ENCODE assay signal across 25 cellular contexts in the genomic region with DNA sequence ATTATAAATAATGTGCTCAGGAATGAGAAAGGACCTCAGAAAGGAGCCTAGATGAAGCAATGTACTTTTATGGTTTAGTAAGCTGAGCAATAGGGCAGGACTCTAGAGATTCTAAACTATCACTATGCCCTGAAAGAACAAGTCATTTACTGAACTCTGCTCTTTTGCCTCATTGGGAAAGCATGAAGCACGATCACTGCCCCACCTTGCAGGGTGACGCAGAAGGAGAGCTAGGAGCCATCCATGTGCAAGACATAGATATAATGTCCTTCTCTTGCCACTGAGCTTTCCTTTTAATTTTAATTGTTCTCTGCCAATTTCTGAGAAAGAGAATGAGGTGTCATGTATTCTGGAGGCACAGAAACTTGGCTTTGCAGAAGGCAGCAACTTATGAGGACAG.
"Had no signal": no experiment of that assay in that cellular context is flagged by ENCODE, and none has a peak within 500 bp of the region (broad histone marks: within the 10 kb centered on the region; RNA-seq: fewer than 3 reads in every experiment).

No MANE protein-coding gene starts in this region.

- H3K4me3 ChIP-seq: adrenal gland, ascending aorta, esophagus muscularis mucosa, heart left ventricle, stomach, thyroid gland, upper lobe of right lung had no signal

- H3K36me3 ChIP-seq: adrenal gland, ascending aorta, esophagus muscularis mucosa, heart left ventricle, neutrophil, stomach, thyroid gland, upper lobe of right lung had no signal

- H3K4me1 ChIP-seq: adrenal gland, ascending aorta, esophagus muscularis mucosa, foreskin keratinocyte, heart left ventricle, stomach, thyroid gland, upper lobe of right lung had no signal

- DNase-seq: activated CD4-positive, alpha-beta T cell treated with anti-CD3 and anti-CD28 coated beads, Interleukin-2, amount 50 U/mL, for 1 hour; activated CD8-positive, alpha-beta T cell treated with anti-CD3 and anti-CD28 coated beads for 36 hours; activated naive CD4-positive, alpha-beta T cell treated with Interleukin-2 at 50 U/mL for 16 hours; activated naive CD8-positive, alpha-beta T cell treated with anti-CD3 and anti-CD28 coated beads for 36 hours; activated T-cell treated with anti-CD3 and anti-CD28 coated beads, Interleukin-2, amount 50 U/mL, for 48 hours; adrenal gland; caudate nucleus; cortex of kidney; effector memory CD8-positive, alpha-beta T cell; foreskin keratinocyte; heart left ventricle; kidney glomerular epithelial cell; naive B cell; nephron progenitor cell; stimulated activated CD4-positive, alpha-beta T cell treated with anti-CD3 and anti-CD28 coated beads, Interleukin-15, amount 100 ng/mL, for 24 hours; stimulated activated CD4-positive, alpha-beta T cell treated with anti-CD3 and anti-CD28 coated beads, Interleukin-2, amount 100 ng/mL, for 24 hours; stimulated activated naive B cell treated with anti-CD40 and anti-IgM and Interleukin-4, amounts not matched to agents 10 μg/mL and 1 μg/mL and 100 μg/mL, for 72 hours; stomach; T-helper 17 cell; thyroid gland; upper lobe of right lung had no signal

- H3K27me3 ChIP-seq: adrenal gland, ascending aorta, esophagus muscularis mucosa, foreskin keratinocyte, neutrophil, stomach, thyroid gland had no signal

- H3K9me3 ChIP-seq: adrenal gland, ascending aorta, esophagus muscularis mucosa, heart left ventricle, neutrophil, stomach, thyroid gland, upper lobe of right lung had no signal

- ATAC-seq: activated CD8-positive, alpha-beta T cell treated with anti-CD3 and anti-CD28 coated beads for 36 hours; effector memory CD8-positive, alpha-beta T cell; foreskin keratinocyte; stimulated activated naive B cell treated with anti-CD40 and anti-IgM and Interleukin-4, amounts not matched to agents 10 μg/mL and 1 μg/mL and 100 μg/mL, for 72 hours; T-helper 17 cell; upper lobe of right lung; WTC11 had no signal

- H3K27ac ChIP-seq: adrenal gland, ascending aorta, esophagus muscularis mucosa, foreskin keratinocyte, heart left ventricle, neutrophil, stomach, thyroid gland, upper lobe of right lung had no signal
